ENCODE assay signal across 10 cellular contexts in the genomic region with DNA sequence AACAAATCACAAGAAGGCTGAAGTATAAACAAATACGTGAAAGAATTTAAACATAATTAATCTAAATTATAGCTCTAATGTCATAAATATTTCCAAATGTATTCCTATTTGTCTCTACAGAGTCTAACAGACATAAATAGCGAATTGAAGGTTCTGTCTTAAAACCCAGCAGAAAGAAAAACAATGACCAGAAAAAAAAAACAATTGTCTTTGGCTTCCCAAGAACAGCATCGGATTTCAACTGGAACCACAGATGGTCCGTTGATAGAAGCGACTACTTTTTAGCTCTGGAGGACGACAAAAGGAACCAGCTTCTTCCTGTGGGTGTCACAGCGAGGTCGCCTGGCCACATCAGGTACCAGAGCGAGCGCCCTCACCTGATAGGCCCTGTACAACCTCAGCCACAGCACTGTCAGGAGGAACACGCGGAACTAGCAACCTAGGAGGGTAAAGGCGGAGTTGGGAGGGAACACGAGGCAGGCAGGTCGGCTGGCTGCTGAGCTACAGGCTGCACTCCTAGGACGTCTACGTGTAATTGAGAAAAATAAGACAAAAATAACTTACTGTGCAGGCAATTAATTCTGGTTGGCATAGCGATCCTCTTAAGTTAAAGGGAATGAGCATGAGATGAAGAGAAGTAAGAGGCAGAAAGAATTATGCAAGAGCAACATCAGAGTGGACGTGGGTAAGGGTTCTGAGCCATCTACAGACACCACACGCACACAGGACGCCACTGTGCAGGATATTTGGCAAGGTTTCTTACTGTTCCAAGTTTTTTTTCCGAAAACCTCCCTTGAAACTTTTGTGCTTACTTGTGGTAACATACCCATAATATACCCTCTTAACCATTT. TPM values are rescaled to one million over a fixed set of nuclear protein-coding genes. Genes with fewer than 3 reads are reported as not detected.
DNase-seq lines count a peak whose midpoint lies in the region; ATAC-seq and TF ChIP-seq lines count a peak whose summit lies in the region.
"Had no signal": no experiment of that assay in that cellular context is flagged by ENCODE, and none has a peak within 500 bp of the region (broad histone marks: within the 10 kb centered on the region; RNA-seq: fewer than 3 reads in every experiment).

No MANE protein-coding gene starts in this region.

- ATAC-seq in effector memory CD8-positive, alpha-beta T cell (replicated peaks), result peak; percentile 96
- no peak for ATAC-seq in HG02623 (IDR thresholded peaks at IDR 0.05; ENCODE audit: unreplicated experiment)

- POLR2A ChIA-PET in HEK293 (lab: Yijun Ruan, JAX), result no interaction called here

- TF ChIP-seq CTCF in HEK293 (tag by site-specific recombination; IDR thresholded peaks at IDR 0.05), result no peak
- TF ChIP-seq CTCF in dorsolateral prefrontal cortex (IDR thresholded peaks at IDR 0.05 in 54 of 56, conservative IDR thresholded peaks at IDR 0.05 in 2 of 56; ENCODE audit: low read depth in 1 of 56, partially characterized antibody in 56 of 56), result no peak

- H3K27ac ChIP-seq in HEK293 (ENCODE audit: extremely low read depth, low read depth, low read length), result no peak overlapping the region
- peak overlapping the region in 4 of 59 donors; percentile 18 to 61 (median 24) for H3K27ac ChIP-seq in dorsolateral prefrontal cortex
- H3K27ac ChIP-seq: right lobe of liver had no signal

- no peaks in the 10 kb centered on the region for H3K9me3 Mint-ChIP-seq in activated CD4-positive, alpha-beta T cell treated with anti-CD3 and anti-CD28 coated beads, Interleukin-2, amount 10 ng/mL, durations not matched to agents 24 days and 14 days
- H3K9me3 Mint-ChIP-seq in effector memory CD8-positive, alpha-beta T cell, result no peaks in the 10 kb centered on the region
- H3K9me3 Mint-ChIP-seq: T-helper 1 cell treated with Interleukin-12 subunit alpha and Interleukin-12 subunit beta and Interleukin-4 antibody, amounts not matched to agents 30 μg/mL and 1 μg/mL, for 36 hours had no signal

- H3K4me1 ChIP-seq in HEK293 (ENCODE audit: control insufficient read depth, insufficient read depth, low read length), result peaks cover 4% of the 10 kb centered on the region
- H3K4me1 ChIP-seq: right lobe of liver had no signal

- intact Hi-C loops in activated CD4-positive, alpha-beta T cell treated with anti-CD3 and anti-CD28 coated beads, Interleukin-2, amount 10 ng/mL, durations not matched to agents 24 days and 14 days (cut with micrococcal nuclease), result no loop called here
- intact Hi-C loops in dorsolateral prefrontal cortex (cut with DNase I), result no loop called here

- peak overlapping the region; percentile 23 for H3K27ac Mint-ChIP-seq in activated CD4-positive, alpha-beta T cell treated with anti-CD3 and anti-CD28 coated beads, Interleukin-2, amount 10 ng/mL, durations not matched to agents 24 days and 14 days
- peak overlapping the region; percentile 26 to 32 for H3K27ac Mint-ChIP-seq in effector memory CD8-positive, alpha-beta T cell
- H3K27ac Mint-ChIP-seq: T-helper 1 cell treated with Interleukin-12 subunit alpha and Interleukin-12 subunit beta and Interleukin-4 antibody, amounts not matched to agents 30 μg/mL and 1 μg/mL, for 36 hours had no signal

- no peaks in the 10 kb centered on the region for H3K27me3 ChIP-seq in dorsolateral prefrontal cortex
- H3K27me3 ChIP-seq: right lobe of liver had no signal

- no peak overlapping the region for H3K4me3 Mint-ChIP-seq in activated CD4-positive, alpha-beta T cell treated with anti-CD3 and anti-CD28 coated beads, Interleukin-2, amount 10 ng/mL, durations not matched to agents 24 days and 14 days
- no peak overlapping the region for H3K4me3 Mint-ChIP-seq in effector memory CD8-positive, alpha-beta T cell
- H3K4me3 Mint-ChIP-seq: T-helper 1 cell treated with Interleukin-12 subunit alpha and Interleukin-12 subunit beta and Interleukin-4 antibody, amounts not matched to agents 30 μg/mL and 1 μg/mL, for 36 hours had no signal

- CTCF ChIA-PET in HEK293 (lab: Yijun Ruan, JAX), result no interaction called here

- no peak overlapping the region for H3K4me3 ChIP-seq in HEK293 (ENCODE audit: low read depth, low read length)
- no peak overlapping the region for H3K4me3 ChIP-seq in dorsolateral prefrontal cortex
- H3K4me3 ChIP-seq: right lobe of liver had no signal

- H3K9me3 ChIP-seq in HEK293 (ENCODE audit: control insufficient read depth, insufficient read depth, low read depth, low read length), result no peaks in the 10 kb centered on the region
- H3K9me3 ChIP-seq: right lobe of liver had no signal

- H3K36me3 Mint-ChIP-seq in activated CD4-positive, alpha-beta T cell treated with anti-CD3 and anti-CD28 coated beads, Interleukin-2, amount 10 ng/mL, durations not matched to agents 24 days and 14 days (ENCODE audit: low read depth), result peaks cover 13% of the 10 kb centered on the region
- peaks cover 4% of the 10 kb centered on the region for H3K36me3 Mint-ChIP-seq in effector memory CD8-positive, alpha-beta T cell (ENCODE audit: insufficient read depth)

- H3K4me1 Mint-ChIP-seq in activated CD4-positive, alpha-beta T cell treated with anti-CD3 and anti-CD28 coated beads, Interleukin-2, amount 10 ng/mL, durations not matched to agents 24 days and 14 days, result peaks cover 19% of the 10 kb centered on the region
- H3K4me1 Mint-ChIP-seq in effector memory CD8-positive, alpha-beta T cell (ENCODE audit: low read depth in 2 of 2), result peaks cover 9 to 19% of the 10 kb centered on the region in 2 donors

- H3K27me3 Mint-ChIP-seq in activated CD4-positive, alpha-beta T cell treated with anti-CD3 and anti-CD28 coated beads, Interleukin-2, amount 10 ng/mL, durations not matched to agents 24 days and 14 days, result no peaks in the 10 kb centered on the region
- H3K27me3 Mint-ChIP-seq in effector memory CD8-positive, alpha-beta T cell, result no peaks in the 10 kb centered on the region

- no peaks in the 10 kb centered on the region for H3K36me3 ChIP-seq in HEK293 (ENCODE audit: control insufficient read depth in 2 of 2, insufficient read depth in 1 of 2, low read length in 2 of 2)
- H3K36me3 ChIP-seq: right lobe of liver had no signal

- peak; percentile 76 for DNase-seq in activated CD4-positive, alpha-beta T cell treated with anti-CD3 and anti-CD28 coated beads, Interleukin-2, amount 10 ng/mL, durations not matched to agents 24 days and 14 days
- DNase-seq in effector memory CD8-positive, alpha-beta T cell, result peak; percentile 8 to 35 (median 28)
- peak; percentile 45 to 66 for DNase-seq in stimulated activated CD4-positive, alpha-beta T cell treated with anti-CD3 and anti-CD28 coated beads, Interleukin-4, amount 100 ng/mL, for 4 hours
- DNase-seq in globus pallidus (ENCODE audit: low spot score) (no peak), NCI-H1436 treated with DMSO at 0.1 percent for 48 hours (lab: John Stamatoyannopoulos, UW) (no peak), dorsolateral prefrontal cortex (no peak)
- DNase-seq: right lobe of liver had no signal

TF ChIP-seq in HEK293, 187 proteins besides CTCF, POLR2A, EP300 and RAD21:
- peak; percentile 77 for TF ChIP-seq ZNF10 (tag by site-specific recombination; IDR thresholded peaks at IDR 0.05)
- no peak for TF ChIP-seq ZNF426 (tag by site-specific recombination; IDR thresholded peaks at IDR 0.05)
TF ChIP-seq in HEK293: peak in this region for 1.

RNA-seq across cellular contexts. Expression of gene PRDM15, which starts 16.7 kb away (rescaled TPM):
- total RNA-seq in activated CD4-positive, alpha-beta T cell treated with anti-CD3 and anti-CD28 coated beads, Interleukin-2, amount 10 ng/mL, durations not matched to agents 24 days and 14 days, result 18.6 and 19.1 TPM in 2 replicates
- total RNA-seq in dorsolateral prefrontal cortex, result 10 to 100 TPM in 79 of 120 experiments, 1 to 10 TPM in 41; 6.7 to 20.0 (median 11.0) TPM

RNA-seq across cellular contexts. Expression of gene C2CD2, which starts 58.0 kb away (rescaled TPM):
- total RNA-seq in activated CD4-positive, alpha-beta T cell treated with anti-CD3 and anti-CD28 coated beads, Interleukin-2, amount 10 ng/mL, durations not matched to agents 24 days and 14 days, result 9.3 and 10.6 TPM in 2 replicates
- total RNA-seq in dorsolateral prefrontal cortex, result 10 to 100 TPM; 19.9 to 80.8 (median 42.7) TPM

Comparison
In these comparisons a context has a peak if more than half of its experiments do, and no peak if none do; other contexts are left out.
1. DNase-seq: peak in activated CD4-positive, alpha-beta T cell treated with anti-CD3 and anti-CD28 coated beads, Interleukin-2, amount 10 ng/mL, durations not matched to agents 24 days and 14 days (single experiment), effector memory CD8-positive, alpha-beta T cell (3 of 3) and stimulated activated CD4-positive, alpha-beta T cell treated with anti-CD3 and anti-CD28 coated beads, Interleukin-4, amount 100 ng/mL, for 4 hours (2 of 2); none in globus pallidus (single experiment), NCI-H1436 treated with DMSO at 0.1 percent for 48 hours (single experiment) and dorsolateral prefrontal cortex (0 of 10).